ENCODE assay signal across 8 cellular contexts in the genomic region with DNA sequence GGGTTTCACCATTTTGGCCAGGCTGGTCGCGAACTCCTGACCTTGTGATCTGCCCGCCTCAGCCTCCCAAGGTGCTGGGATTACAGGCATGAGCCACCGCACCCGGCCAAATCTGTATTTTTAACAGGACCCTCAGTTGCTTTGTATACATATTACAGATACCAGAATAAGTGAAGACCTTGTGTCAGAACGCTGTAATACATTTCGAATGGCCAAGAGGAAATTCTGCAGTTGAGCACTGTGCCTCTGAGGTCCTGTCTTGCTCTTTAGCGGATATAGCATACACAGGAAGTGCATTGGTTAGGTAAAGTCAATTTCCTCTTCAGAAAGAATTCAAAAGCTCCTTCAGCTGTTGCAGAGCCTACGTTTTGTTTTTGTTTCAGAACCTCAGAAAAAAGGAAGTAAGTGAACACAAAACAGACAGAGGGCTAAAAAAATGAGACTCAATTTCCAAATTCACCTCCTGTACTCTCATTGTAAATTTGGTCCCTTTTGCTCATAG. TPM values are rescaled to one million over a fixed set of nuclear protein-coding genes. Genes with fewer than 3 reads are reported as not detected.
DNase-seq lines count a peak whose midpoint lies in the region; ATAC-seq, FAIRE-seq and TF ChIP-seq lines count a peak whose summit lies in the region.

No MANE protein-coding gene starts in this region.

- H3K4me3 Mint-ChIP-seq in activated CD8-positive, alpha-beta T cell treated with anti-CD3 and anti-CD28 coated beads for 36 hours: peak overlapping the region; percentile 82

- H4K20me1 ChIP-seq in osteoblast (ENCODE audit: insufficient read depth, low read length): peaks cover 8% of the 10 kb centered on the region

- H3K79me2 ChIP-seq in osteoblast (ENCODE audit: insufficient read depth, low read length): peaks cover 52% of the 10 kb centered on the region

- H2AFZ ChIP-seq in osteoblast (ENCODE audit: low read length): no peak overlapping the region

- ATAC-seq in HG03354 (IDR thresholded peaks at IDR 0.05; ENCODE audit: poor library complexity, severe bottlenecking, unreplicated experiment): peak; percentile 94
- peak; percentile 76 for ATAC-seq in activated CD8-positive, alpha-beta T cell treated with anti-CD3 and anti-CD28 coated beads for 36 hours
- peak in 3 of 4 donors; percentile 34 to 60 (median 59) for ATAC-seq in pancreas

- H3K4me2 ChIP-seq in osteoblast (ENCODE audit: insufficient read depth, low read length): no peak overlapping the region

- peaks cover 65% of the 10 kb centered on the region for H3K4me1 Mint-ChIP-seq in activated CD8-positive, alpha-beta T cell treated with anti-CD3 and anti-CD28 coated beads for 36 hours (ENCODE audit: low read depth)

- POLR2A ChIA-PET in activated CD8-positive, alpha-beta T cell treated with anti-CD3 and anti-CD28 coated beads for 36 hours (lab: Charles Lee): interaction anchor here (0.9 to 12.5 kb wide), 7 partner anchors 9 to 23 kb away, joined by 3 to 126 read pairs (median 8); a partner anchor contains a TSS

- H3K27me3 Mint-ChIP-seq in activated CD8-positive, alpha-beta T cell treated with anti-CD3 and anti-CD28 coated beads for 36 hours: no peaks in the 10 kb centered on the region

- H3K27ac ChIP-seq in cardiac muscle cell: peak overlapping the region; percentile 32
- peak overlapping the region in 2 of 4 donors; percentile 12 to 28 for H3K27ac ChIP-seq in pancreas
- no peak overlapping the region for H3K27ac ChIP-seq in osteoblast (ENCODE audit: low read depth, low read length)

- H3K9me3 Mint-ChIP-seq in activated CD8-positive, alpha-beta T cell treated with anti-CD3 and anti-CD28 coated beads for 36 hours: peaks cover 3% of the 10 kb centered on the region

- no peaks in the 10 kb centered on the region for H3K4me1 ChIP-seq in cardiac muscle cell (ENCODE audit: low read depth)
- no peaks in the 10 kb centered on the region for H3K4me1 ChIP-seq in pancreas
- H3K4me1 ChIP-seq in osteoblast (ENCODE audit: insufficient read depth, low read length): peaks cover 14% of the 10 kb centered on the region

- intact Hi-C loops in cardiac septum (cut with DNase I) (no loop called here), pancreas (cut with DNase I) (no loop called here)
- intact Hi-C loops in activated CD8-positive, alpha-beta T cell treated with anti-CD3 and anti-CD28 coated beads for 36 hours (cut with micrococcal nuclease): loop anchor here (2.0 kb wide), 1 partner anchor 14 kb away; no protein-coding TSS in a partner anchor

- CTCF ChIA-PET in activated CD8-positive, alpha-beta T cell treated with anti-CD3 and anti-CD28 coated beads for 36 hours (lab: Charles Lee): interaction anchor here (0.9 to 9.5 kb wide), 8 partner anchors 9 to 25 kb away, joined by 3 to 96 read pairs (median 4); a partner anchor contains a TSS

- WGBS in pancreas, 2 donors: 82 to 92% methylated on average over 9 of the region's 9 CpGs

- H3K36me3 ChIP-seq in cardiac muscle cell: peaks cover 3% of the 10 kb centered on the region
- H3K36me3 ChIP-seq in pancreas: no peaks in the 10 kb centered on the region
- peaks cover 6% of the 10 kb centered on the region for H3K36me3 ChIP-seq in osteoblast (ENCODE audit: insufficient read depth, low read length)

- H3K4me3 ChIP-seq in cardiac muscle cell: no peak overlapping the region
- no peak overlapping the region for H3K4me3 ChIP-seq in pancreas
- no peak overlapping the region for H3K4me3 ChIP-seq in osteoblast (ENCODE audit: insufficient read depth, low read length)

- no peaks in the 10 kb centered on the region for H3K9me3 ChIP-seq in cardiac muscle cell (ENCODE audit: low read depth)
- no peaks in the 10 kb centered on the region for H3K9me3 ChIP-seq in pancreas
- no peaks in the 10 kb centered on the region for H3K9me3 ChIP-seq in osteoblast (ENCODE audit: low read depth, low read length)

- H3K36me3 Mint-ChIP-seq in activated CD8-positive, alpha-beta T cell treated with anti-CD3 and anti-CD28 coated beads for 36 hours (ENCODE audit: low read depth): peaks cover 21% of the 10 kb centered on the region

- DNase-seq in cardiac muscle cell (ENCODE audit: low read depth in 1 of 2, low spot score in 1 of 2) (no peak), cardiac septum (ENCODE audit: low spot score) (no peak), pancreas (no peak), NCI-H2227 treated with DMSO at 0.1 percent for 48 hours (lab: John Stamatoyannopoulos, UW) (no peak), osteoblast (ENCODE audit: insufficient read length, low spot score, missing footprints) (no peak)
- DNase-seq in activated CD8-positive, alpha-beta T cell treated with anti-CD3 and anti-CD28 coated beads for 36 hours: peak; percentile 54
- no peak for DNase-seq in stimulated activated CD4-positive, alpha-beta T cell treated with anti-CD3 and anti-CD28 coated beads, Interleukin-15, amount 100 ng/mL, for 24 hours

- peak overlapping the region; percentile 99 for H3K27ac Mint-ChIP-seq in activated CD8-positive, alpha-beta T cell treated with anti-CD3 and anti-CD28 coated beads for 36 hours

- no peak for FAIRE-seq in pancreas (lab: Jason Lieb, UNC)

- H3K27me3 ChIP-seq in cardiac muscle cell (no peaks in the 10 kb centered on the region), pancreas (no peaks in the 10 kb centered on the region), osteoblast (ENCODE audit: insufficient read depth, low read length) (no peaks in the 10 kb centered on the region)

- TF ChIP-seq CTCF in cardiac muscle cell (IDR thresholded peaks at IDR 0.05; ENCODE audit: low read depth, low read length): no peak
- no peak for TF ChIP-seq CTCF in activated CD8-positive, alpha-beta T cell treated with anti-CD3 and anti-CD28 coated beads for 36 hours (IDR thresholded peaks at IDR 0.05)
- no peak for TF ChIP-seq CTCF in pancreas (IDR thresholded peaks at IDR 0.05)
- TF ChIP-seq CTCF in osteoblast (IDR thresholded peaks at IDR 0.05; ENCODE audit: extremely low read depth, low read depth, low read length): no peak

RNA-seq across cellular contexts. Expression of a gene that starts 15.7 kb away (rescaled TPM):
- total RNA-seq in cardiac muscle cell (11.1 and 11.9 TPM in 2 replicates), cardiac septum (5.1 TPM), pancreas (1 to 10 TPM; 2.6 to 8.0 (median 3.2) TPM), osteoblast (11.6 and 11.8 TPM in 2 replicates)
- polyA plus RNA-seq in cardiac muscle cell (19.9 and 24.1 TPM in 2 replicates), pancreas (1 to 10 TPM; 2.5 to 2.7 TPM)
- 10 to 100 TPM; 40.3 to 42.5 TPM for total RNA-seq in activated CD8-positive, alpha-beta T cell treated with anti-CD3 and anti-CD28 coated beads for 36 hours

RNA-seq across cellular contexts. Expression of a gene that starts 22.9 kb away (rescaled TPM):
- total RNA-seq in cardiac muscle cell (3.2 and 6.3 TPM in 2 replicates), cardiac septum (0.48 TPM), pancreas (under 1 TPM; 0.35 to 0.95 (median 0.55) TPM), osteoblast (1.5 and 1.8 TPM in 2 replicates)
- polyA plus RNA-seq in cardiac muscle cell (4.1 and 6.4 TPM in 2 replicates), pancreas (under 1 TPM; 0.19 to 0.49 TPM)
- 10 to 100 TPM; 34.5 to 35.0 TPM for total RNA-seq in activated CD8-positive, alpha-beta T cell treated with anti-CD3 and anti-CD28 coated beads for 36 hours
